In genomic region chr7:133433165-133433812, GRCh38 we compare ENCODE assay signal across 26 cellular contexts.
"Had no signal": no experiment of that assay in that cellular context is flagged by ENCODE, and none has a peak within 500 bp of the region (broad histone marks: within the 10 kb centered on the region; RNA-seq: fewer than 3 reads in every experiment).

No MANE protein-coding gene starts in this region.

- H3K9ac ChIP-seq: parathyroid adenoma had no signal

- H3K4me2 ChIP-seq: hepatocyte, smooth muscle cell had no signal

- H3K4me3 ChIP-seq: gastroesophageal sphincter, heart left ventricle, hepatocyte, lung, mucosa of descending colon, smooth muscle cell, suprapubic skin, transverse colon, vagina had no signal

- H3K27me3 Mint-ChIP-seq: effector memory CD8-positive, alpha-beta T cell; memory B cell; naive B cell; natural killer cell treated with Interleukin-12 subunit alpha and Interleukin-12 subunit beta and Interleukin-15 and Interleukin-18, amount 100 ng/mL, for 72 hours; progenitor cell of endocrine pancreas; stimulated activated naive CD8-positive, alpha-beta T cell treated with anti-CD3 and anti-CD28 coated beads, Interleukin-15, amount 100 ng/mL, for 72 hours had no signal

- H3K27me3 ChIP-seq: foreskin keratinocyte, gastroesophageal sphincter, heart left ventricle, hepatocyte, suprapubic skin, transverse colon, vagina had no signal

- ATAC-seq: effector memory CD8-positive, alpha-beta T cell; foreskin keratinocyte; gastroesophageal sphincter; heart left ventricle; mucosa of descending colon; natural killer cell treated with Interleukin-12 subunit alpha and Interleukin-12 subunit beta and Interleukin-15 and Interleukin-18, amount 100 ng/mL, for 72 hours; stimulated activated naive CD8-positive, alpha-beta T cell treated with anti-CD3 and anti-CD28 coated beads, Interleukin-15, amount 100 ng/mL, for 72 hours had no signal

- H2AFZ ChIP-seq: hepatocyte, parathyroid adenoma had no signal

- H3K36me3 ChIP-seq: gastroesophageal sphincter, heart left ventricle, suprapubic skin, transverse colon, vagina had no signal

- H3K4me1 ChIP-seq: parathyroid adenoma had no signal

- H3K27ac Mint-ChIP-seq: memory B cell; mesothelial cell of epicardium; natural killer cell treated with Interleukin-12 subunit alpha and Interleukin-12 subunit beta and Interleukin-15 and Interleukin-18, amount 100 ng/mL, for 72 hours; progenitor cell of endocrine pancreas; stimulated activated naive CD8-positive, alpha-beta T cell treated with anti-CD3 and anti-CD28 coated beads, Interleukin-15, amount 100 ng/mL, for 72 hours had no signal

- H3K4me1 Mint-ChIP-seq: memory B cell had no signal

- H3K36me3 Mint-ChIP-seq: mesothelial cell of epicardium; natural killer cell treated with Interleukin-12 subunit alpha and Interleukin-12 subunit beta and Interleukin-15 and Interleukin-18, amount 100 ng/mL, for 72 hours had no signal

- H3K79me2 ChIP-seq: hepatocyte had no signal

- H3K27ac ChIP-seq: foreskin keratinocyte, gastroesophageal sphincter, heart left ventricle, hepatocyte, parathyroid adenoma, suprapubic skin, transverse colon, vagina had no signal

- H3K9me3 ChIP-seq: gastroesophageal sphincter, mucosa of descending colon, suprapubic skin, transverse colon, vagina had no signal

- H3K4me3 Mint-ChIP-seq: effector memory CD8-positive, alpha-beta T cell; memory B cell; mesothelial cell of epicardium; naive B cell; natural killer cell treated with Interleukin-12 subunit alpha and Interleukin-12 subunit beta and Interleukin-15 and Interleukin-18, amount 100 ng/mL, for 72 hours; neural crest cell; stimulated activated naive CD8-positive, alpha-beta T cell treated with anti-CD3 and anti-CD28 coated beads, Interleukin-15, amount 100 ng/mL, for 72 hours had no signal

- H3K9me3 Mint-ChIP-seq: effector memory CD8-positive, alpha-beta T cell; memory B cell; naive B cell; natural killer cell treated with Interleukin-12 subunit alpha and Interleukin-12 subunit beta and Interleukin-15 and Interleukin-18, amount 100 ng/mL, for 72 hours had no signal

- DNase-seq: cortex of kidney; effector memory CD8-positive, alpha-beta T cell; foreskin keratinocyte; heart left ventricle; kidney; mucosa of descending colon; naive B cell; stimulated activated CD4-positive, alpha-beta T cell treated with anti-CD3 and anti-CD28 coated beads, Interleukin-12 subunit alpha, Interleukin-12 subunit beta, amount 100 ng/mL, for 4 hours; stimulated activated CD4-positive, alpha-beta T cell treated with anti-CD3 and anti-CD28 coated beads, Interleukin-1b, Interleukin-23, amount 100 ng/mL, for 48 hours; stimulated activated CD4-positive, alpha-beta T cell treated with anti-CD3 and anti-CD28 coated beads, Interleukin-4, amount 100 ng/mL, for 1 hour; stimulated activated CD8-positive, alpha-beta memory T cell treated with anti-CD3 and anti-CD28 coated beads, Interleukin-4, amount 100 ng/mL, for 48 hours; stimulated activated naive CD8-positive, alpha-beta T cell treated with anti-CD3 and anti-CD28 coated beads, Interleukin-15, amount 100 ng/mL, for 72 hours; transverse colon had no signal

- FAIRE-seq: endometrium, kidney had no signal
